In the genomic region with DNA sequence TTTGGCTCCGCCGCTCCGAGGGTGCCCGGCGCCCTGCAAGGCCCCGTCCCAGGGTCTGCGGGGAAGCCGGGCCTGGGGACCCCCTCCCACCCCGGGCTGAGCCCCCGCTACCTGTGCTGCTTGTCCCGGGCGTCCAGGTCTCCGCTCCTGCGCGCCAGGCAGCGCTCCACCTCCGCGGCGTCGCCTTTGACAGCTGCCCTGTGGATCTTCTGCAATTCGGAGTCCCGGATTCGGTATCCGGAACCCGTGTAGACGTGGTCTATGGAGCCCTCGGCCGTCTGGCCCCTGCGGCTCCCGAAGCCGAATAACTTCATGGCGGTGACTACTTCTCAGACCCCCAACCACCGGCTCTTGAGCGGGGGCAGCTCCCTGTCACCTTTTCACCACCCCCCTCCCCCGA, we compare ENCODE assay signal across 21 cellular contexts. TPM values are rescaled to one million over a fixed set of nuclear protein-coding genes. Genes with fewer than 3 reads are reported as not detected.
DNase-seq lines count a peak whose midpoint lies in the region; ATAC-seq and TF ChIP-seq lines count a peak whose summit lies in the region.
"Not testable (repeated sequence)": the region's sequence is repeated elsewhere in the genome, so short reads cannot be mapped to it uniquely, and the experiment has no call there.
"Had no signal": no experiment of that assay in that cellular context is flagged by ENCODE, and none has a peak within 500 bp of the region (broad histone marks: within the 10 kb centered on the region; RNA-seq: fewer than 3 reads in every experiment).

No MANE protein-coding gene starts in this region.

- not testable (repeated sequence) for H3K4me1 ChIP-seq in GM23338 (ENCODE audit: insufficient read depth); PC-9 (replicated peaks; ENCODE audit: insufficient read depth)
- H3K4me1 ChIP-seq in esophagus squamous epithelium (peaks cover 0 to 26% (median 8%) of the 10 kb centered on the region in 3 donors), spleen (peaks cover 0 to 15% (median 7%) of the 10 kb centered on the region in 6 donors)

- H3F3A ChIP-seq in GM23338 (replicated peaks; ENCODE audit: low read depth); PC-9 (ENCODE audit: insufficient read depth, low read depth): not testable (repeated sequence)

- H2AFZ ChIP-seq in GM23338, PC-9: not testable (repeated sequence)

- H3K27me3 Mint-ChIP-seq in GM23338 (ENCODE audit: insufficient read depth, low read depth, poor library complexity) (peaks cover 53% of the 10 kb centered on the region), MCF 10A (ENCODE audit: insufficient read depth, unreplicated experiment) (peaks cover 30% of the 10 kb centered on the region), nephron (ENCODE audit: low read depth) (peaks cover 71% of the 10 kb centered on the region)
- peaks cover 40% of the 10 kb centered on the region for H3K27me3 Mint-ChIP-seq in activated CD8-positive, alpha-beta memory T cell treated with anti-CD3 and anti-CD28 coated beads, Interleukin-2, amount 10 ng/mL, durations not matched to agents 7 days and 5 days

- CTCF ChIA-PET in PC-9 (lab: Charles Lee); activated CD8-positive, alpha-beta memory T cell treated with anti-CD3 and anti-CD28 coated beads, Interleukin-2, amount 10 ng/mL, durations not matched to agents 7 days and 5 days (lab: Charles Lee); MCF 10A (lab: Yijun Ruan, JAX): not testable (repeated sequence)

- H3K36me3 ChIP-seq in GM23338 (ENCODE audit: insufficient read depth); PC-9 (ENCODE audit: low read depth); esophagus squamous epithelium; spleen: not testable (repeated sequence)

- intact Hi-C loops in PC-9 (cut with micrococcal nuclease; ENCODE audit: unreplicated experiment); MCF 10A (cut with micrococcal nuclease); esophagus squamous epithelium (cut with DNase I); spleen (cut with DNase I; ENCODE audit: low total_unique reads): not testable (repeated sequence)

- H3K9me3 Mint-ChIP-seq in GM23338; activated CD8-positive, alpha-beta memory T cell treated with anti-CD3 and anti-CD28 coated beads, Interleukin-2, amount 10 ng/mL, durations not matched to agents 7 days and 5 days (ENCODE audit: low read depth); MCF 10A (ENCODE audit: unreplicated experiment); nephron: not testable (repeated sequence)

- H3K79me2 ChIP-seq in GM23338 (replicated peaks; ENCODE audit: insufficient read depth); PC-9 (ENCODE audit: low read depth): not testable (repeated sequence)

- DNase-seq in GM23338 (ENCODE audit: low spot score): peak; percentile 23
- not testable (repeated sequence) for DNase-seq in PC-9; activated CD8-positive, alpha-beta memory T cell treated with anti-CD3 and anti-CD28 coated beads, Interleukin-2, amount 10 ng/mL, durations not matched to agents 7 days and 5 days; MCF 10A (ENCODE audit: unreplicated experiment); esophagus squamous epithelium (lab: John Stamatoyannopoulos, UW)
- peak; percentile 50 for DNase-seq in spleen

- H3K4me3 Mint-ChIP-seq in GM23338: peak overlapping the region; percentile 77
- peak overlapping the region; percentile 34 for H3K4me3 Mint-ChIP-seq in activated CD8-positive, alpha-beta memory T cell treated with anti-CD3 and anti-CD28 coated beads, Interleukin-2, amount 10 ng/mL, durations not matched to agents 7 days and 5 days
- H3K4me3 Mint-ChIP-seq in MCF 10A (ENCODE audit: unreplicated experiment): peak overlapping the region; percentile 69
- H3K4me3 Mint-ChIP-seq in nephron: peak overlapping the region; percentile 44 to 82 (median 64)

- H3K9me3 ChIP-seq in PC-9 (ENCODE audit: insufficient read depth, low read depth); esophagus squamous epithelium; spleen: not testable (repeated sequence)

- H3K36me3 Mint-ChIP-seq in GM23338 (ENCODE audit: low read depth); activated CD8-positive, alpha-beta memory T cell treated with anti-CD3 and anti-CD28 coated beads, Interleukin-2, amount 10 ng/mL, durations not matched to agents 7 days and 5 days; MCF 10A (ENCODE audit: insufficient read depth, unreplicated experiment); nephron (ENCODE audit: low read depth): not testable (repeated sequence)

- POLR2A ChIA-PET in PC-9 (lab: Charles Lee; ENCODE audit: unreplicated experiment); MCF 10A (lab: Yijun Ruan, JAX): not testable (repeated sequence)

- H3K27ac Mint-ChIP-seq in GM23338; activated CD8-positive, alpha-beta memory T cell treated with anti-CD3 and anti-CD28 coated beads, Interleukin-2, amount 10 ng/mL, durations not matched to agents 7 days and 5 days; MCF 10A (ENCODE audit: low read depth, unreplicated experiment); nephron: not testable (repeated sequence)

- H3K27ac ChIP-seq in GM23338 (ENCODE audit: low read depth); PC-9; esophagus squamous epithelium; spleen: not testable (repeated sequence)

- ATAC-seq in GM23338; activated CD8-positive, alpha-beta memory T cell treated with anti-CD3 and anti-CD28 coated beads, Interleukin-2, amount 10 ng/mL, durations not matched to agents 7 days and 5 days: not testable (repeated sequence)

- H3K9me2 ChIP-seq in GM23338 (ENCODE audit: insufficient read depth); PC-9 (ENCODE audit: insufficient read depth): not testable (repeated sequence)

- H3K4me1 Mint-ChIP-seq in GM23338; activated CD8-positive, alpha-beta memory T cell treated with anti-CD3 and anti-CD28 coated beads, Interleukin-2, amount 10 ng/mL, durations not matched to agents 7 days and 5 days; MCF 10A (ENCODE audit: insufficient read depth, unreplicated experiment); nephron: not testable (repeated sequence)

- no CpG with 5 or more reads among the region's 35 CpGs for WGBS in esophagus squamous epithelium, 2 donors
- 5 to 9% (median 7%) methylated on average over 15 to 35 of the region's 35 CpGs for WGBS in spleen, 5 donors

- H4K20me1 ChIP-seq in GM23338 (replicated peaks; ENCODE audit: insufficient read depth); PC-9 (ENCODE audit: insufficient read depth): not testable (repeated sequence)

- H3K4me3 ChIP-seq in GM23338 (peak overlapping the region; percentile 58), PC-9 (peak overlapping the region; percentile 39; the same call in 1 of the 2 replicates), esophagus squamous epithelium (peak overlapping the region; percentile 18 to 54 (median 38)), spleen (peak overlapping the region in 1 of 8 donors; percentile 45)

- BruUV-seq in PC-9 (replicated peaks; lab: Mats Ljungman, UMichigan); MCF 10A (replicated peaks; lab: Mats Ljungman, UMichigan): not testable (repeated sequence)

- TF ChIP-seq CTCF in GM23338 (conservative IDR thresholded peaks at IDR 0.05; ENCODE audit: low read depth in 2 of 2); PC-9 (conservative IDR thresholded peaks at IDR 0.05); MCF 10A (IDR thresholded peaks at IDR 0.05; ENCODE audit: unreplicated experiment); esophagus squamous epithelium (IDR thresholded peaks at IDR 0.05); nephron (IDR thresholded peaks at IDR 0.05; ENCODE audit: unreplicated experiment in 3 of 3); spleen (IDR thresholded peaks at IDR 0.05 in 8 of 11, conservative IDR thresholded peaks at IDR 0.05 in 3 of 11): not testable (repeated sequence)

- peaks cover 99% of the 10 kb centered on the region for H3K27me3 ChIP-seq in GM23338 (ENCODE audit: insufficient read depth)
- not testable (repeated sequence) for H3K27me3 ChIP-seq in PC-9 (ENCODE audit: insufficient read depth, low read depth)
- H3K27me3 ChIP-seq in esophagus squamous epithelium: peaks cover 0 to 64% (median 2%) of the 10 kb centered on the region in 4 donors
- H3K27me3 ChIP-seq in spleen (replicated peaks in 1 of 7): peaks cover 3 to 58% (median 29%) of the 10 kb centered on the region in 7 donors

- peak overlapping the region; percentile 80 for H3K4me2 ChIP-seq in GM23338
- H3K4me2 ChIP-seq in PC-9: peak overlapping the region; percentile 63

- not testable (repeated sequence) for TF ChIP-seq POLR2A in esophagus squamous epithelium (IDR thresholded peaks at IDR 0.05); spleen (IDR thresholded peaks at IDR 0.05)

RNA-seq across cellular contexts. Expression of a gene that starts 14.4 kb away (rescaled TPM):
- total RNA-seq in GM23338 (2014; rRNA removed; shearing (Covaris generic)): not detected in 2 replicates
- polyA plus RNA-seq in GM23338 (2016; fragmentation: Nextera tagmentation; extraction: Ambion mirVana): not detected in 2 replicates
- total RNA-seq in PC-9 (2021): 0.15 TPM in 1 of 2 replicates, not detected in the other
- not detected for total RNA-seq in activated CD8-positive, alpha-beta memory T cell treated with anti-CD3 and anti-CD28 coated beads, Interleukin-2, amount 10 ng/mL, durations not matched to agents 7 days and 5 days
- total RNA-seq in MCF 10A (2022): not detected in 2 replicates
- not detected for total RNA-seq in esophagus squamous epithelium
- not detected for total RNA-seq in spleen
- polyA plus RNA-seq in spleen: not detected
- total RNA-seq: activated CD8-positive, alpha-beta memory T cell treated with anti-CD3 and anti-CD28 coated beads for 36 hours; activated T-cell treated with anti-CD3 and anti-CD28 coated beads, Interleukin-2, amount 50 U/mL, for 4 hours; colonic mucosa; fibroblast of lung; gastroesophageal sphincter; H1; HepG2; mononuclear cell; natural killer cell; sigmoid colon; SK-MEL-5; T-cell; thoracic aorta had no signal
- polyA plus RNA-seq: AG04450, fibroblast of lung, H1, HepG2, sigmoid colon had no signal
